ENCODE assay signal across 21 cellular contexts in the genomic region with DNA sequence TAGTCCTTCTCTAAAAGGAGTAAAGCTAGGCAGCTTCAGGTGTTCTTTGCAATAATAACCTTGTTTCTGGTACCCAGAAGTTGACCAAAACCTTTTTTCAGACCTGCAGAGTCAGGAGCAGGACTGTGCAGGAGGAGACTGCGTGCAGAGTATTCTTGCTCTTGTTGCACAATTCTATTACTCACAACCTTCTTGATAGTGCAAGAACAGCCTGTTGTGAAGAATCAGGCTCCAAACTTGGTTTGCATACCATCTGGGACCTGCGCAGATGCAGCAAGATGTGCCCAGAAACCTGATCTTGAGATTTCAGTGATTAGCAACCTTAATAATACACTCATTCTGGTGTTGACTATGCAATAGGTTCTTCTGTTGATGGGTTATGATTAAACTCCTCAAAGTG.
"Had no signal": no experiment of that assay in that cellular context is flagged by ENCODE, and none has a peak within 500 bp of the region (broad histone marks: within the 10 kb centered on the region; RNA-seq: fewer than 3 reads in every experiment).

No MANE protein-coding gene starts in this region.

- H3K27ac ChIP-seq: gastroesophageal sphincter, heart right ventricle, neural progenitor cell, ovary, suprapubic skin, transverse colon, vagina had no signal

- H3K4me3 ChIP-seq: gastroesophageal sphincter, heart right ventricle, neural progenitor cell, ovary, smooth muscle cell, suprapubic skin, transverse colon, vagina had no signal

- H3K36me3 ChIP-seq: gastroesophageal sphincter, neural progenitor cell, ovary, suprapubic skin, transverse colon, vagina had no signal

- H3K9me3 ChIP-seq: gastroesophageal sphincter, heart right ventricle, ovary, suprapubic skin, transverse colon, vagina had no signal

- DNase-seq: activated CD4-positive, alpha-beta T cell treated with anti-CD3 and anti-CD28 coated beads, Interleukin-2, amount 10 ng/mL, durations not matched to agents 24 days and 14 days; activated CD8-positive, alpha-beta T cell treated with anti-CD3 and anti-CD28 coated beads for 36 hours; activated naive CD4-positive, alpha-beta T cell; activated naive CD8-positive, alpha-beta T cell treated with anti-CD3 and anti-CD28 coated beads for 36 hours; activated T-cell treated with anti-CD3 and anti-CD28 coated beads, Interleukin-2, amount 50 U/mL, for 1 hour; cortex of kidney; heart right ventricle; left ventricle myocardium superior; ovary; stimulated activated CD4-positive, alpha-beta T cell treated with anti-CD3 and anti-CD28 coated beads, Interleukin-4, amount 100 ng/mL, for 1 hour; stimulated activated naive CD8-positive, alpha-beta T cell treated with anti-CD3 and anti-CD28 coated beads, Interleukin-15, amount 100 ng/mL, for 72 hours; T-helper 9 cell; transverse colon had no signal

- FAIRE-seq: endometrium had no signal

- H3K27me3 ChIP-seq: gastroesophageal sphincter, heart right ventricle, neural progenitor cell, ovary, suprapubic skin, transverse colon, vagina had no signal

- ATAC-seq: activated CD8-positive, alpha-beta T cell treated with anti-CD3 and anti-CD28 coated beads for 36 hours; activated T-helper 17 cell treated with anti-CD3 and anti-CD28 coated beads, Interleukin-2, amount 50 U/mL, for 72 hours; gastroesophageal sphincter; heart right ventricle; left ventricle myocardium superior; sciatic nerve; stimulated activated naive CD8-positive, alpha-beta T cell treated with anti-CD3 and anti-CD28 coated beads, Interleukin-15, amount 100 ng/mL, for 72 hours had no signal
